ENCODE assay signal across 9 cellular contexts in the genomic region with DNA sequence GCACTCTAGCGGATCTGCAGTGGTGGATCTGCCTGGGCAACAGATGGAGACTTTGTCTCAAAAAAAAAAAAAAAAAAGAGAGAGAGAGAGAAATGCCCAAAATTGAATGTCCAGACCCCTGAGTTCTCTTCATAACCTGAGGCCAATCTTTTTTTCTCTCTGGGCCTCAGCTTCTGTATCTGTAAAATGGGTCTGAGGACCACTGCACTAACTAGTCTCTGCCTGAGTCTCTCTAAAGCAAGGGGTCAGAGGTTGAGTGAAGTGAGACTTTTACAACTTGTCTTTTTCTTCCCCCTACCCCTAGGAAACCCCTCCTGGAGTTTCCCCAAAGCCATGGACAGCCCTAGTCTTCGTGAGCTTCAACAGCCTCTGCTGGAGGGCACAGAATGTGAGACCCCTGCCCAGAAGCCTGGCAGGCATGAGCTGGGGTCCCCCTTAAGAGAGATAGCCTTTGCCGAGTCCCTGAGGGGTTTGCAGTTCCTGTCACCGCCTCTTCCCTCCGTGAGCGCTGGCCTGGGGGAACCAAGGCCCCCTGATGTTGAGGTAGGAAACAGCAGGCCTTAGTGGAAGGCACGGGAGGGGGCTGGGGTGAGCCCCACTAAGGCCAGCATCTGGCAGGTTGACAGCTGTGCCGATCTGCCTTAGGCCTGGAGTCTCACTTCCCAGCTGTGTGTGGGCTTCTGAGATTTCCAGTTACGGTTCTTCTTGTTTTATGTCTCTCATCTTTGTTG. TPM values are rescaled to one million over a fixed set of nuclear protein-coding genes. Genes with fewer than 3 reads are reported as not detected.
A peak's percentile ranks its signal among the peaks of the same experiment; 100 is the strongest.
DNase-seq lines count a peak whose midpoint lies in the region; ATAC-seq, FAIRE-seq and TF ChIP-seq lines count a peak whose summit lies in the region.
"Had no signal": no experiment of that assay in that cellular context is flagged by ENCODE, and none has a peak within 500 bp of the region (broad histone marks: within the 10 kb centered on the region; RNA-seq: fewer than 3 reads in every experiment).

No MANE protein-coding gene starts in this region.

- TF ChIP-seq CTCF in CD4-positive, alpha-beta T cell (IDR thresholded peaks at IDR 0.05): no peak

- 79 to 80% methylated on average over 9 of the region's 9 CpGs for WGBS in GM23248 (ENCODE audit: low coverage in 1 of 2, low lambda C conversion rate in 2 of 2, missing lambda C conversion rate in 2 of 2), 2 experiments

- no peak overlapping the region for H3K27ac Mint-ChIP-seq in CD4-positive, alpha-beta T cell

- no peak overlapping the region for H2AFZ ChIP-seq in GM23248

- peaks cover 7% of the 10 kb centered on the region for H3K79me2 ChIP-seq in GM23248 (ENCODE audit: insufficient read depth)

- peak; percentile 80 for FAIRE-seq in GM19239 (lab: Jason Lieb, UNC)

- POLR2A ChIA-PET in CD4-positive, alpha-beta T cell (lab: Charles Lee): interaction anchor here (0.6 to 0.8 kb wide), 3 partner anchors 20 to 114 kb away, joined by 3 read pairs; no protein-coding TSS in a partner anchor

- in situ Hi-C loops in GM23248 (cut with MboI): no loop called here

- intact Hi-C loops in CD4-positive, alpha-beta T cell (cut with DNase I, micrococcal nuclease): no loop called here

- H4K20me1 ChIP-seq in GM23248 (ENCODE audit: insufficient read depth): no peaks in the 10 kb centered on the region

- no peaks in the 10 kb centered on the region for H3K9me3 ChIP-seq in CD4-positive, alpha-beta T cell (ENCODE audit: control insufficient read depth, low read length)
- H3K9me3 ChIP-seq in GM23248 (ENCODE audit: low read depth): no peaks in the 10 kb centered on the region
- H3K9me3 ChIP-seq: SJSA1 had no signal

- H3K9me2 ChIP-seq in GM23248 (ENCODE audit: insufficient read depth): no peaks in the 10 kb centered on the region

- CTCF ChIA-PET in CD4-positive, alpha-beta T cell (lab: Charles Lee): interaction anchor here (0.6 to 0.7 kb wide), 2 partner anchors 48 to 71 kb away, joined by 3 read pairs; no protein-coding TSS in a partner anchor

- no peaks in the 10 kb centered on the region for H3K9me3 Mint-ChIP-seq in CD4-positive, alpha-beta T cell

- H3K27me3 Mint-ChIP-seq in CD4-positive, alpha-beta T cell: no peaks in the 10 kb centered on the region

- peaks cover 9% of the 10 kb centered on the region; the same call in 1 of the 2 replicates for H3F3A ChIP-seq in GM23248 (ENCODE audit: insufficient read depth)

- no peaks in the 10 kb centered on the region for H3K36me3 Mint-ChIP-seq in CD4-positive, alpha-beta T cell (ENCODE audit: low read depth)

- H3K4me3 ChIP-seq in GM23248: no peak overlapping the region
- H3K4me3 ChIP-seq: SJSA1 had no signal

- no peak overlapping the region for H3K4me2 ChIP-seq in GM23248 (ENCODE audit: unreplicated experiment)

- peaks cover 16% of the 10 kb centered on the region for H3K4me1 ChIP-seq in GM23248 (ENCODE audit: insufficient read depth)

- no peaks in the 10 kb centered on the region for H3K36me3 ChIP-seq in GM23248 (ENCODE audit: low read depth)
- H3K36me3 ChIP-seq: SJSA1 had no signal

- H3K27ac ChIP-seq in CD4-positive, alpha-beta T cell (ENCODE audit: low read depth, low read length): no peak overlapping the region
- H3K27ac ChIP-seq in GM23248 (no peak overlapping the region), substantia nigra (ENCODE audit: low read depth, low read length, poor library complexity, severe bottlenecking) (no peak overlapping the region)
- H3K27ac ChIP-seq: SJSA1 had no signal

- ATAC-seq in CD4-positive, alpha-beta T cell (ENCODE audit: poor library complexity): peak; percentile 56

- peak overlapping the region; percentile 38 for H3K4me3 Mint-ChIP-seq in CD4-positive, alpha-beta T cell

- no peak overlapping the region for H3K9ac ChIP-seq in GM23248

- H3K27me3 ChIP-seq in CD4-positive, alpha-beta T cell (ENCODE audit: control insufficient read depth, insufficient read depth, low read length): no peaks in the 10 kb centered on the region
- H3K27me3 ChIP-seq in GM23248 (replicated peaks; ENCODE audit: insufficient read depth): no peaks in the 10 kb centered on the region
- H3K27me3 ChIP-seq: SJSA1 had no signal

- peaks cover 14% of the 10 kb centered on the region for H3K4me1 Mint-ChIP-seq in CD4-positive, alpha-beta T cell (ENCODE audit: low read depth)

- DNase-seq in CD4-positive, alpha-beta T cell: no peak
- DNase-seq in GM19239 (ENCODE audit: insufficient read length, low spot score) (peak; percentile 65), NCI-H69 (lab: John Stamatoyannopoulos, UW) (peak; percentile 49), left kidney (ENCODE audit: low read depth, low spot score) (peak; percentile 71), NCI-H446 treated with DMSO at 0.1 percent for 48 hours (lab: John Stamatoyannopoulos, UW) (no peak), GM23248 (no peak), globus pallidus (ENCODE audit: low spot score) (no peak), substantia nigra (lab: John Stamatoyannopoulos, UW) (no peak)

RNA-seq across cellular contexts. Expression of gene TMEM91, which starts 1.8 kb away (rescaled TPM):
- 1 to 10 TPM; 6.8 to 7.7 TPM for total RNA-seq in CD4-positive, alpha-beta T cell
- 3.9 and 5.3 TPM in 2 replicates for total RNA-seq in GM23248 (2014; rRNA removed; shearing (Covaris generic))
- polyA plus RNA-seq in GM23248 (2016; fragmentation: Nextera tagmentation; extraction: Ambion mirVana): 6.6 and 7.8 TPM in 2 replicates

RNA-seq across cellular contexts. Expression of gene B9D2, which starts 14.2 kb away (rescaled TPM):
- 10 to 100 TPM; 21.1 to 26.8 TPM for total RNA-seq in CD4-positive, alpha-beta T cell
- 8.1 and 9.6 TPM in 2 replicates for total RNA-seq in GM23248 (2014; rRNA removed; shearing (Covaris generic))
- polyA plus RNA-seq in GM23248 (2016; fragmentation: Nextera tagmentation; extraction: Ambion mirVana): 13.2 and 13.8 TPM in 2 replicates

RNA-seq across cellular contexts. Expression of gene EXOSC5, which starts 19.0 kb away (rescaled TPM):
- 1 to 10 TPM; 6.5 to 7.5 TPM for total RNA-seq in CD4-positive, alpha-beta T cell
- total RNA-seq in GM23248 (2014; rRNA removed; shearing (Covaris generic)): 20.7 and 21.4 TPM in 2 replicates
- polyA plus RNA-seq in GM23248 (2016; fragmentation: Nextera tagmentation; extraction: Ambion mirVana): 26.4 and 29.4 TPM in 2 replicates

RNA-seq across cellular contexts. Expression of gene BCKDHA, which starts 19.5 kb away (rescaled TPM):
- 10 to 100 TPM; 12.2 to 13.1 TPM for total RNA-seq in CD4-positive, alpha-beta T cell
- 26.8 and 51.0 TPM in 2 replicates for total RNA-seq in GM23248 (2014; rRNA removed; shearing (Covaris generic))
- polyA plus RNA-seq in GM23248 (2016; fragmentation: Nextera tagmentation; extraction: Ambion mirVana): 29.4 and 32.0 TPM in 2 replicates

RNA-seq across cellular contexts. Expression of gene TGFB1, which starts 24.4 kb away (rescaled TPM):
- total RNA-seq in CD4-positive, alpha-beta T cell: 100 to 1,000 TPM; 406 to 416 TPM
- total RNA-seq in GM23248 (2014; rRNA removed; shearing (Covaris generic)): 21.4 and 23.5 TPM in 2 replicates
- polyA plus RNA-seq in GM23248 (2016; fragmentation: Nextera tagmentation; extraction: Ambion mirVana): 12.4 and 13.9 TPM in 2 replicates

Comparison
In these comparisons a context has a peak if more than half of its experiments do, and no peak if none do; other contexts are left out.
1. DNase-seq: peak in GM19239 (single experiment), NCI-H69 (single experiment) and left kidney (single experiment); none in CD4-positive, alpha-beta T cell (0 of 10), NCI-H446 treated with DMSO at 0.1 percent for 48 hours (single experiment), GM23248 (single experiment), globus pallidus (single experiment) and substantia nigra (0 of 49).